ENCODE assay signal across 11 cellular contexts in the genomic region with DNA sequence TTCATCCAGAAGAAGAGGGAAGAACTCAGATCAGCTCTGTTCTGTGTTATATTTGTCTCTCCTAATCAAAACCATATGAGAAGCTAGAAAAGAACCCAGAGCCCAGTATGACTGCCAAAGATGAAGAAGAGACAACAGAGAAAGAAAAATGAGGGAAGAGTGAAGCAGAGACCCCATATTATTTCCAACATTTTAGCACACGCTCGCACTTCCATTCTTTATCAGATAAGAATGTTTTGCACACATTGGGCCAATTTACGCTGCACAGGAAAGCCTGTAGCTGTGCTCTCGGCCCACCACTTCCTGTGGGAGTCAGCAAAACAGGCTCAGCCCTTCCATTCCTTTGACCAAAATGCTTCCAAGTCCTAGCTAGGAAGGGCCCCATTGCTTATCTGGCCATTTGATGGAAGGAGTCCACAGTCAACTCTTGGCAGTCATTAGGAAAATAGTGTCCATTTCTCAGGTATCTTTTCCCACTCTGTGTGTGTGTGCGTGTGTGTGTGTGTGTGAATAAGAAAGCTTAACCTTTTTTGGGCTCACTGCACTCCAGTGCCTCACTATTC.
A peak's percentile ranks its signal among the peaks of the same experiment; 100 is the strongest.
DNase-seq lines count a peak whose midpoint lies in the region; FAIRE-seq and TF ChIP-seq lines count a peak whose summit lies in the region.
"Had no signal": no experiment of that assay in that cellular context is flagged by ENCODE, and none has a peak within 500 bp of the region (broad histone marks: within the 10 kb centered on the region; RNA-seq: fewer than 3 reads in every experiment).

No MANE protein-coding gene starts in this region.

- H3K36me3 ChIP-seq in endothelial cell of umbilical vein (ENCODE audit: control insufficient read depth in 2 of 2, extremely low read depth in 1 of 2, insufficient read depth in 2 of 2, low read length in 2 of 2): no peaks in the 10 kb centered on the region

- H3K27ac ChIP-seq in endothelial cell of umbilical vein (ENCODE audit: insufficient read depth, low read depth, low read length): peak overlapping the region; percentile 86
- H3K27ac ChIP-seq: KMS-11 had no signal

- H3K4me1 ChIP-seq in endothelial cell of umbilical vein (ENCODE audit: control insufficient read depth, extremely low read depth, insufficient read depth, low read length): peaks cover 52% of the 10 kb centered on the region

- H3K36me3 Mint-ChIP-seq in activated CD4-positive, alpha-beta memory T cell treated with anti-CD3 and anti-CD28 coated beads for 36 hours: no peaks in the 10 kb centered on the region
- H3K36me3 Mint-ChIP-seq: immature natural killer cell had no signal

- no peaks in the 10 kb centered on the region for H3K27me3 ChIP-seq in endothelial cell of umbilical vein (ENCODE audit: control insufficient read depth in 2 of 2, insufficient read depth in 2 of 2, low read length in 2 of 2)

- H2AFZ ChIP-seq in endothelial cell of umbilical vein (ENCODE audit: low read depth, low read length): peak overlapping the region; percentile 82

- peaks cover 26% of the 10 kb centered on the region for H3K4me1 Mint-ChIP-seq in activated CD4-positive, alpha-beta memory T cell treated with anti-CD3 and anti-CD28 coated beads for 36 hours (ENCODE audit: low read depth)

- FAIRE-seq in endothelial cell of umbilical vein (lab: Jason Lieb, UNC): peak; percentile 91

- H3K9me3 Mint-ChIP-seq in activated CD4-positive, alpha-beta memory T cell treated with anti-CD3 and anti-CD28 coated beads for 36 hours: no peaks in the 10 kb centered on the region

- H3K9me1 ChIP-seq in endothelial cell of umbilical vein (replicated peaks; ENCODE audit: control insufficient read depth, extremely low read depth, insufficient read depth, low read length): no peaks in the 10 kb centered on the region

- no peak overlapping the region for H3K4me3 Mint-ChIP-seq in activated CD4-positive, alpha-beta memory T cell treated with anti-CD3 and anti-CD28 coated beads for 36 hours
- H3K4me3 Mint-ChIP-seq: immature natural killer cell had no signal

- TF ChIP-seq POLR2A in endothelial cell of umbilical vein (IDR thresholded peaks at IDR 0.05; ENCODE audit: low read depth, low read length): no peak

- intact Hi-C loops in activated CD4-positive, alpha-beta memory T cell treated with anti-CD3 and anti-CD28 coated beads for 36 hours (cut with micrococcal nuclease): no loop called here
- intact Hi-C loops in endothelial cell of umbilical vein (cut with micrococcal nuclease): loop anchor here (1.0 to 10.0 kb wide), 4 partner anchors 11 to 694 kb away; no protein-coding TSS in a partner anchor
- intact Hi-C loops in posterior vena cava (cut with DNase I): no loop called here

- dilution Hi-C loops in endothelial cell of umbilical vein (cut with MboI; ENCODE audit: extremely low pct_ligation_motif_present, low sequenced_read_pairs): no loop called here

- no peak for TF ChIP-seq CTCF in endothelial cell of umbilical vein (IDR thresholded peaks at IDR 0.05; ENCODE audit: extremely low read depth in 1 of 2, insufficient read depth in 1 of 2, low read depth in 1 of 2, low read length in 2 of 2)

- POLR2A ChIA-PET in activated CD4-positive, alpha-beta memory T cell treated with anti-CD3 and anti-CD28 coated beads for 36 hours (lab: Charles Lee): no interaction called here
- POLR2A ChIA-PET in endothelial cell of umbilical vein (lab: Charles Lee): interaction anchor here (1.5 to 3.0 kb wide), 2 partner anchors 14 to 108 kb away, joined by 4 to 13 read pairs; no protein-coding TSS in a partner anchor
- POLR2A ChIA-PET in HEK293T (lab: Yijun Ruan, JAX): no interaction called here

- H3K4me3 ChIP-seq in endothelial cell of umbilical vein (replicated peaks in 1 of 3; ENCODE audit: insufficient read depth in 1 of 3, low read depth in 1 of 3, low read length in 3 of 3): peak overlapping the region in 1 of 3 experiments; percentile 6

- peak overlapping the region; percentile 31 for H3K27ac Mint-ChIP-seq in activated CD4-positive, alpha-beta memory T cell treated with anti-CD3 and anti-CD28 coated beads for 36 hours
- H3K27ac Mint-ChIP-seq: immature natural killer cell had no signal

- H3K27me3 Mint-ChIP-seq in activated CD4-positive, alpha-beta memory T cell treated with anti-CD3 and anti-CD28 coated beads for 36 hours: no peaks in the 10 kb centered on the region

- BruUV-seq in endothelial cell of umbilical vein (replicated peaks; lab: Mats Ljungman, UMichigan): no TSS peak

- no peaks in the 10 kb centered on the region for H3K9me3 ChIP-seq in endothelial cell of umbilical vein (replicated peaks; ENCODE audit: control insufficient read depth, insufficient read depth, low read length)

- no peaks in the 10 kb centered on the region for H3K79me2 ChIP-seq in endothelial cell of umbilical vein (ENCODE audit: control insufficient read depth, insufficient read depth, low read length)

- peak overlapping the region; percentile 54 for H3K9ac ChIP-seq in endothelial cell of umbilical vein (replicated peaks; ENCODE audit: extremely low read depth, insufficient read depth, low read length)
- H3K9ac ChIP-seq: KMS-11 had no signal

- H4K20me1 ChIP-seq in endothelial cell of umbilical vein (replicated peaks; ENCODE audit: control insufficient read depth, extremely low read depth, insufficient read depth, low read length): no peaks in the 10 kb centered on the region

- CTCF ChIA-PET in activated CD4-positive, alpha-beta memory T cell treated with anti-CD3 and anti-CD28 coated beads for 36 hours (lab: Charles Lee): interaction anchor here (0.6 to 1.5 kb wide), 4 partner anchors 50 to 878 kb away, joined by 3 to 6 read pairs (median 3); no protein-coding TSS in a partner anchor
- CTCF ChIA-PET in endothelial cell of umbilical vein (lab: Charles Lee): interaction anchor here (0.7 to 5.0 kb wide), 9 partner anchors 13 to 790 kb away, joined by 3 to 43 read pairs (median 4); no protein-coding TSS in a partner anchor
- CTCF ChIA-PET in HEK293T (lab: Yijun Ruan, JAX): no interaction called here

- DNase-seq in EH (ENCODE audit: low read depth) (peak; percentile 7), endothelial cell of umbilical vein (ENCODE audit: low read depth, low spot score) (peak; percentile 95), NOMO-1 treated with DMSO at 0.1 percent for 48 hours (lab: John Stamatoyannopoulos, UW; ENCODE audit: unreplicated experiment) (no peak), HEK293T (ENCODE audit: extremely low spot score) (no peak), nucleus accumbens (lab: John Stamatoyannopoulos, UW) (no peak), posterior vena cava (ENCODE audit: low spot score) (no peak)
- DNase-seq in activated CD4-positive, alpha-beta memory T cell treated with anti-CD3 and anti-CD28 coated beads for 36 hours: peak; percentile 40
- DNase-seq in stimulated activated CD4-positive, alpha-beta T cell treated with anti-CD3 and anti-CD28 coated beads, Interleukin-15, amount 100 ng/mL, for 24 hours: peak; percentile 52
- DNase-seq: Calu3, immature natural killer cell had no signal

- peak overlapping the region; percentile 54 for H3K4me2 ChIP-seq in endothelial cell of umbilical vein (ENCODE audit: insufficient read depth, low read length)
- H3K4me2 ChIP-seq: KMS-11 had no signal

TF ChIP-seq in endothelial cell of umbilical vein, 7 proteins besides CTCF, POLR2A, EP300 and RAD21:
- TF ChIP-seq GATA2 (IDR thresholded peaks at IDR 0.05; ENCODE audit: insufficient read depth, insufficient read length, low read depth, low read length) (peak; percentile 95), MYC (IDR thresholded peaks at IDR 0.05; ENCODE audit: low read depth, low read length) (no peak), JUN (IDR thresholded peaks at IDR 0.05; ENCODE audit: borderline replicate concordance, insufficient read depth, insufficient read length, low read depth) (peak; percentile 3), FOS (IDR thresholded peaks at IDR 0.05; ENCODE audit: borderline replicate concordance, insufficient read depth, low read length) (peak; percentile 8), EZH2 (IDR thresholded peaks at IDR 0.05; ENCODE audit: borderline replicate concordance, low read depth, low read length, severe bottlenecking) (no peak), POLR2AphosphoS5 (IDR thresholded peaks at IDR 0.05; ENCODE audit: insufficient read depth, low read depth, low read length) (peak; percentile 86)
- TF ChIP-seq, protein P1, sequence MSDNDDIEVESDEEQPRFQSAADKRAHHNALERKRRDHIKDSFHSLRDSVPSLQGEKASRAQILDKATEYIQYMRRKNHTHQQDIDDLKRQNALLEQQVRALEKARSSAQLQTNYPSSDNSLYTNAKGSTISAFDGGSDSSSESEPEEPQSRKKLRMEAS (IDR thresholded peaks at IDR 0.05; ENCODE audit: insufficient read depth, insufficient read length): no peak
TF ChIP-seq in endothelial cell of umbilical vein: peak in this region for 4.

TF ChIP-seq in HEK293T, 16 proteins besides CTCF, POLR2A, EP300 and RAD21:
- no peak for TF ChIP-seq HDGF (IDR thresholded peaks at IDR 0.05; ENCODE audit: borderline replicate concordance)
- TF ChIP-seq NFRKB (IDR thresholded peaks at IDR 0.05): no peak
- no peak for TF ChIP-seq TARDBP (IDR thresholded peaks at IDR 0.05)
- TF ChIP-seq ZNF384 (IDR thresholded peaks at IDR 0.05): no peak
- TF ChIP-seq ELF4 (IDR thresholded peaks at IDR 0.05): no peak
- TF ChIP-seq FOXK2 (IDR thresholded peaks at IDR 0.05): no peak
- no peak for TF ChIP-seq CTBP1 (IDR thresholded peaks at IDR 0.05; ENCODE audit: borderline replicate concordance)
- TF ChIP-seq L3MBTL2 (conservative IDR thresholded peaks at IDR 0.05): no peak
- TF ChIP-seq ARNT (IDR thresholded peaks at IDR 0.05): no peak
- TF ChIP-seq, protein P2, sequence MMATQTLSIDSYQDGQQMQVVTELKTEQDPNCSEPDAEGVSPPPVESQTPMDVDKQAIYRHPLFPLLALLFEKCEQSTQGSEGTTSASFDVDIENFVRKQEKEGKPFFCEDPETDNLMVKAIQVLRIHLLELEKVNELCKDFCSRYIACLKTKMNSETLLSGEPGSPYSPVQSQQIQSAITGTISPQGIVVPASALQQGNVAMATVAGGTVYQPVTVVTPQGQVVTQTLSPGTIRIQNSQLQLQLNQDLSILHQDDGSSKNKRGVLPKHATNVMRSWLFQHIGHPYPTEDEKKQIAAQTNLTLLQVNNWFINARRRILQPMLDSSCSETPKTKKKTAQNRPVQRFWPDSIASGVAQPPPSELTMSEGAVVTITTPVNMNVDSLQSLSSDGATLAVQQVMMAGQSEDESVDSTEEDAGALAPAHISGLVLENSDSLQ (IDR thresholded peaks at IDR 0.05): no peak
- TF ChIP-seq BHLHE40 (IDR thresholded peaks at IDR 0.05; ENCODE audit: borderline replicate concordance): no peak
- no peak for TF ChIP-seq SUZ12 (IDR thresholded peaks at IDR 0.05)
- no peak for TF ChIP-seq LEF1 (IDR thresholded peaks at IDR 0.05; ENCODE audit: borderline replicate concordance)
- TF ChIP-seq SP1 (IDR thresholded peaks at IDR 0.05): no peak
- TF ChIP-seq FOXM1 (IDR thresholded peaks at IDR 0.05; ENCODE audit: borderline replicate concordance): no peak
- no peak for TF ChIP-seq FOXA1 (IDR thresholded peaks at IDR 0.05)
TF ChIP-seq in HEK293T: peak in this region for 0.

Comparison
In these comparisons a context has a peak if more than half of its experiments do, and no peak if none do; other contexts are left out.
1. DNase-seq: peak in EH (single experiment), activated CD4-positive, alpha-beta memory T cell treated with anti-CD3 and anti-CD28 coated beads for 36 hours (single experiment), endothelial cell of umbilical vein (single experiment) and stimulated activated CD4-positive, alpha-beta T cell treated with anti-CD3 and anti-CD28 coated beads, Interleukin-15, amount 100 ng/mL, for 24 hours (single experiment); none in NOMO-1 treated with DMSO at 0.1 percent for 48 hours (single experiment), HEK293T (single experiment), nucleus accumbens (0 of 56) and posterior vena cava (single experiment).